Comparison of ENCODE assay signal across 8 cellular contexts in genomic region chr10:87635498-87636312, GRCh38. TPM values are rescaled to one million over a fixed set of nuclear protein-coding genes. Genes with fewer than 3 reads are reported as not detected.
DNase-seq lines count a peak whose midpoint lies in the region; ATAC-seq and TF ChIP-seq lines count a peak whose summit lies in the region.

No MANE protein-coding gene starts in this region.

- no peak for TF ChIP-seq CTCF in activated CD8-positive, alpha-beta T cell treated with anti-CD3 and anti-CD28 coated beads for 36 hours (IDR thresholded peaks at IDR 0.05)
- no peak for TF ChIP-seq CTCF in heart left ventricle (IDR thresholded peaks at IDR 0.05)

- H3K36me3 ChIP-seq in heart left ventricle = no peaks in the 10 kb centered on the region

- peak; percentile 65 for ATAC-seq in GM18520 (IDR thresholded peaks at IDR 0.05; ENCODE audit: unreplicated experiment)
- ATAC-seq in HG03354 (IDR thresholded peaks at IDR 0.05; ENCODE audit: poor library complexity, severe bottlenecking, unreplicated experiment) = peak; percentile 72
- peak; percentile 98 for ATAC-seq in activated CD8-positive, alpha-beta T cell treated with anti-CD3 and anti-CD28 coated beads for 36 hours
- peak; percentile 27 for ATAC-seq in memory B cell (ENCODE audit: low read depth)
- ATAC-seq in heart left ventricle = no peak

- WGBS in heart left ventricle, 4 donors = 55 to 66% (median 61%) methylated on average over 4 to 5 of the region's 5 CpGs

- H3K27me3 Mint-ChIP-seq in activated CD8-positive, alpha-beta T cell treated with anti-CD3 and anti-CD28 coated beads for 36 hours = no peaks in the 10 kb centered on the region
- no peaks in the 10 kb centered on the region for H3K27me3 Mint-ChIP-seq in memory B cell

- intact Hi-C loops in activated CD8-positive, alpha-beta T cell treated with anti-CD3 and anti-CD28 coated beads for 36 hours (cut with micrococcal nuclease) = no loop called here
- intact Hi-C loops in heart left ventricle (cut with DNase I) (no loop called here), posterior vena cava (cut with DNase I) (no loop called here)

- peaks cover 11% of the 10 kb centered on the region for H3K4me1 Mint-ChIP-seq in activated CD8-positive, alpha-beta T cell treated with anti-CD3 and anti-CD28 coated beads for 36 hours (ENCODE audit: low read depth)
- H3K4me1 Mint-ChIP-seq in memory B cell = peaks cover 4% of the 10 kb centered on the region

- no peak overlapping the region for H3K4me3 ChIP-seq in heart left ventricle

- H3K27me3 ChIP-seq in heart left ventricle = no peaks in the 10 kb centered on the region

- no peak overlapping the region for H3K27ac ChIP-seq in heart left ventricle

- peak overlapping the region; percentile 68 for H3K27ac Mint-ChIP-seq in activated CD8-positive, alpha-beta T cell treated with anti-CD3 and anti-CD28 coated beads for 36 hours
- H3K27ac Mint-ChIP-seq in memory B cell = no peak overlapping the region

- H3K9me3 ChIP-seq in heart left ventricle = no peaks in the 10 kb centered on the region

- CTCF ChIA-PET in activated CD8-positive, alpha-beta T cell treated with anti-CD3 and anti-CD28 coated beads for 36 hours (lab: Charles Lee) = interaction anchor here (0.9 kb wide), 1 partner anchor 102 kb away, joined by 3 read pairs; no protein-coding TSS in a partner anchor

- no peaks in the 10 kb centered on the region for H3K36me3 Mint-ChIP-seq in activated CD8-positive, alpha-beta T cell treated with anti-CD3 and anti-CD28 coated beads for 36 hours (ENCODE audit: low read depth)
- H3K36me3 Mint-ChIP-seq in memory B cell = no peaks in the 10 kb centered on the region

- no peak overlapping the region for H3K4me3 Mint-ChIP-seq in activated CD8-positive, alpha-beta T cell treated with anti-CD3 and anti-CD28 coated beads for 36 hours
- no peak overlapping the region for H3K4me3 Mint-ChIP-seq in memory B cell

- DNase-seq in activated CD8-positive, alpha-beta T cell treated with anti-CD3 and anti-CD28 coated beads for 36 hours = peak; percentile 60
- DNase-seq in memory B cell (ENCODE audit: low spot score in 2 of 2) (no peak), heart left ventricle (no peak), NCI-H1417 (lab: John Stamatoyannopoulos, UW) (no peak), posterior vena cava (ENCODE audit: low spot score) (no peak), retina (no peak)

- peaks cover 0 to 6% (median 0%) of the 10 kb centered on the region in 12 donors for H3K4me1 ChIP-seq in heart left ventricle

- H3K9me3 Mint-ChIP-seq in activated CD8-positive, alpha-beta T cell treated with anti-CD3 and anti-CD28 coated beads for 36 hours = peaks cover 1% of the 10 kb centered on the region
- H3K9me3 Mint-ChIP-seq in memory B cell = peaks cover 2% of the 10 kb centered on the region

- no peak for TF ChIP-seq POLR2A in heart left ventricle (IDR thresholded peaks at IDR 0.05)

- POLR2A ChIA-PET in activated CD8-positive, alpha-beta T cell treated with anti-CD3 and anti-CD28 coated beads for 36 hours (lab: Charles Lee) = interaction anchor here (0.6 kb wide), 1 partner anchor 15 kb away, joined by 3 read pairs; no protein-coding TSS in a partner anchor

RNA-seq across cellular contexts. Expression of gene PAPSS2, which starts 24.0 kb away (rescaled TPM):
- under 1 TPM; 0.14 to 0.20 TPM for total RNA-seq in activated CD8-positive, alpha-beta T cell treated with anti-CD3 and anti-CD28 coated beads for 36 hours
- total RNA-seq in heart left ventricle (10 to 100 TPM in 3 of 9 donors, 1 to 10 TPM in 6; 3.1 to 32.6 (median 9.0) TPM), posterior vena cava (10 to 100 TPM; 30.9 to 46.1 TPM)
- polyA plus RNA-seq in heart left ventricle = 1 to 10 TPM; 1.9 to 5.8 TPM

Comparison
In these comparisons a context has a peak if more than half of its experiments do, and no peak if none do; other contexts are left out.
1. ATAC-seq: peak in GM18520 (single experiment), HG03354 (single experiment), activated CD8-positive, alpha-beta T cell treated with anti-CD3 and anti-CD28 coated beads for 36 hours (single experiment) and memory B cell (single experiment); none in heart left ventricle (0 of 4).